1 cellular context compared by ENCODE assay signal in the genomic region with DNA sequence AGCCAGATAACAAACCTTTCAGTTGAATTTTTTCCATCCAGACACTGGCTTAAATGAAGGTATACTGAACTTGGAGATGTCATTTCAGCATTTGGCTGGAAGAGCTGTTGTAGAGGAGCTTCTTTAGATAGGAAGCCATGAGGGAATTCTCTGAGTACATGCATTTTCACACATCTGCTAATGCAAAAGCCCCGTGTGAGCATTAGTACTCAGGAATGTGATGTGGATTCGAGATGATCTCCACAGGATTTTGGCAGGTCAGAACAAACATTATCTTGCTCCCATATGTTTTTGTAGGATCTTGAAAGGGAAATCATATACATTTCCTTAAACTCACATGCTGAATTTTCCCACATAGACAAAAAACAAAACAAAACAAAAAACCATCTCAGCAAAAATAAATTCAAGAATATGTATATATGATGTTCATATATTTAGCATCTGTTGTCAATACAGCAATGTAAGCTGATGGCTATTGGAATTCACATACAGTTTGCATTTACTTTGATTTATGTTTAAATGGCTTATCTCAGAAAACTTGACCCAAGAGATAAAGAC.
TF ChIP-seq lines count a peak whose summit lies in the region.

No MANE protein-coding gene starts in this region.

TF ChIP-seq in GM23338, 12 proteins besides CTCF, POLR2A, EP300 and RAD21 (continued from another document):
- TF ChIP-seq STAT1 (IDR thresholded peaks at IDR 0.05; ENCODE audit: unreplicated experiment): no peak
- no peak for TF ChIP-seq ZNF114 (CRISPR knock-in tag; IDR thresholded peaks at IDR 0.05)
- no peak for TF ChIP-seq EZH2 (IDR thresholded peaks at IDR 0.05; ENCODE audit: low read depth, unreplicated experiment)
- no peak for TF ChIP-seq CREB1 (CRISPR knock-in tag; IDR thresholded peaks at IDR 0.05; ENCODE audit: low read depth)
- TF ChIP-seq, protein P1, sequence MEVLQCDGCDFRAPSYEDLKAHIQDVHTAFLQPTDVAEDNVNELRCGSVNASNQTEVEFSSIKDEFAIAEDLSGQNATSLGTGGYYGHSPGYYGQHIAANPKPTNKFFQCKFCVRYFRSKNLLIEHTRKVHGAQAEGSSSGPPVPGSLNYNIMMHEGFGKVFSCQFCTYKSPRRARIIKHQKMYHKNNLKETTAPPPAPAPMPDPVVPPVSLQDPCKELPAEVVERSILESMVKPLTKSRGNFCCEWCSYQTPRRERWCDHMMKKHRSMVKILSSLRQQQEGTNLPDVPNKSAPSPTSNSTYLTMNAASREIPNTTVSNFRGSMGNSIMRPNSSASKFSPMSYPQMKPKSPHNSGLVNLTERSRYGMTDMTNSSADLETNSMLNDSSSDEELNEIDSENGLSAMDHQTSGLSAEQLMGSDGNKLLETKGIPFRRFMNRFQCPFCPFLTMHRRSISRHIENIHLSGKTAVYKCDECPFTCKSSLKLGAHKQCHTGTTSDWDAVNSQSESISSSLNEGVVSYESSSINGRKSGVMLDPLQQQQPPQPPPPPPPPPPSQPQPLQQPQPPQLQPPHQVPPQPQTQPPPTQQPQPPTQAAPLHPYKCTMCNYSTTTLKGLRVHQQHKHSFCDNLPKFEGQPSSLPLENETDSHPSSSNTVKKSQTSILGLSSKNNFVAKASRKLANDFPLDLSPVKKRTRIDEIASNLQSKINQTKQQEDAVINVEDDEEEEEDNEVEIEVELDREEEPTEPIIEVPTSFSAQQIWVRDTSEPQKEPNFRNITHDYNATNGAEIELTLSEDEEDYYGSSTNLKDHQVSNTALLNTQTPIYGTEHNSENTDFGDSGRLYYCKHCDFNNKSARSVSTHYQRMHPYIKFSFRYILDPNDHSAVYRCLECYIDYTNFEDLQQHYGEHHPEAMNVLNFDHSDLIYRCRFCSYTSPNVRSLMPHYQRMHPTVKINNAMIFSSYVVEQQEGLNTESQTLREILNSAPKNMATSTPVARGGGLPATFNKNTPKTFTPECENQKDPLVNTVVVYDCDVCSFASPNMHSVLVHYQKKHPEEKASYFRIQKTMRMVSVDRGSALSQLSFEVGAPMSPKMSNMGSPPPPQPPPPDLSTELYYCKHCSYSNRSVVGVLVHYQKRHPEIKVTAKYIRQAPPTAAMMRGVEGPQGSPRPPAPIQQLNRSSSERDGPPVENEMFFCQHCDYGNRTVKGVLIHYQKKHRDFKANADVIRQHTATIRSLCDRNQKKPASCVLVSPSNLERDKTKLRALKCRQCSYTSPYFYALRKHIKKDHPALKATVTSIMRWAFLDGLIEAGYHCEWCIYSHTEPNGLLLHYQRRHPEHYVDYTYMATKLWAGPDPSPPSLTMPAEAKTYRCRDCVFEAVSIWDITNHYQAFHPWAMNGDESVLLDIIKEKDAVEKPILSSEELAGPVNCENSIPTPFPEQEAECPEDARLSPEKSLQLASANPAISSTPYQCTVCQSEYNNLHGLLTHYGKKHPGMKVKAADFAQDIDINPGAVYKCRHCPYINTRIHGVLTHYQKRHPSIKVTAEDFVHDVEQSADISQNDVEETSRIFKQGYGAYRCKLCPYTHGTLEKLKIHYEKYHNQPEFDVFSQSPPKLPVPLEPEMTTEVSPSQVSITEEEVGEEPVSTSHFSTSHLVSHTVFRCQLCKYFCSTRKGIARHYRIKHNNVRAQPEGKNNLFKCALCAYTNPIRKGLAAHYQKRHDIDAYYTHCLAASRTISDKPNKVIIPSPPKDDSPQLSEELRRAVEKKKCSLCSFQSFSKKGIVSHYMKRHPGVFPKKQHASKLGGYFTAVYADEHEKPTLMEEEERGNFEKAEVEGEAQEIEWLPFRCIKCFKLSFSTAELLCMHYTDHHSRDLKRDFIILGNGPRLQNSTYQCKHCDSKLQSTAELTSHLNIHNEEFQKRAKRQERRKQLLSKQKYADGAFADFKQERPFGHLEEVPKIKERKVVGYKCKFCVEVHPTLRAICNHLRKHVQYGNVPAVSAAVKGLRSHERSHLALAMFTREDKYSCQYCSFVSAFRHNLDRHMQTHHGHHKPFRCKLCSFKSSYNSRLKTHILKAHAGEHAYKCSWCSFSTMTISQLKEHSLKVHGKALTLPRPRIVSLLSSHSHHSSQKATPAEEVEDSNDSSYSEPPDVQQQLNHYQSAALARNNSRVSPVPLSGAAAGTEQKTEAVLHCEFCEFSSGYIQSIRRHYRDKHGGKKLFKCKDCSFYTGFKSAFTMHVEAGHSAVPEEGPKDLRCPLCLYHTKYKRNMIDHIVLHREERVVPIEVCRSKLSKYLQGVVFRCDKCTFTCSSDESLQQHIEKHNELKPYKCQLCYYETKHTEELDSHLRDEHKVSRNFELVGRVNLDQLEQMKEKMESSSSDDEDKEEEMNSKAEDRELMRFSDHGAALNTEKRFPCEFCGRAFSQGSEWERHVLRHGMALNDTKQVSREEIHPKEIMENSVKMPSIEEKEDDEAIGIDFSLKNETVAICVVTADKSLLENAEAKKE (CRISPR knock-in tag; IDR thresholded peaks at IDR 0.05): no peak
- TF ChIP-seq, protein P2, sequence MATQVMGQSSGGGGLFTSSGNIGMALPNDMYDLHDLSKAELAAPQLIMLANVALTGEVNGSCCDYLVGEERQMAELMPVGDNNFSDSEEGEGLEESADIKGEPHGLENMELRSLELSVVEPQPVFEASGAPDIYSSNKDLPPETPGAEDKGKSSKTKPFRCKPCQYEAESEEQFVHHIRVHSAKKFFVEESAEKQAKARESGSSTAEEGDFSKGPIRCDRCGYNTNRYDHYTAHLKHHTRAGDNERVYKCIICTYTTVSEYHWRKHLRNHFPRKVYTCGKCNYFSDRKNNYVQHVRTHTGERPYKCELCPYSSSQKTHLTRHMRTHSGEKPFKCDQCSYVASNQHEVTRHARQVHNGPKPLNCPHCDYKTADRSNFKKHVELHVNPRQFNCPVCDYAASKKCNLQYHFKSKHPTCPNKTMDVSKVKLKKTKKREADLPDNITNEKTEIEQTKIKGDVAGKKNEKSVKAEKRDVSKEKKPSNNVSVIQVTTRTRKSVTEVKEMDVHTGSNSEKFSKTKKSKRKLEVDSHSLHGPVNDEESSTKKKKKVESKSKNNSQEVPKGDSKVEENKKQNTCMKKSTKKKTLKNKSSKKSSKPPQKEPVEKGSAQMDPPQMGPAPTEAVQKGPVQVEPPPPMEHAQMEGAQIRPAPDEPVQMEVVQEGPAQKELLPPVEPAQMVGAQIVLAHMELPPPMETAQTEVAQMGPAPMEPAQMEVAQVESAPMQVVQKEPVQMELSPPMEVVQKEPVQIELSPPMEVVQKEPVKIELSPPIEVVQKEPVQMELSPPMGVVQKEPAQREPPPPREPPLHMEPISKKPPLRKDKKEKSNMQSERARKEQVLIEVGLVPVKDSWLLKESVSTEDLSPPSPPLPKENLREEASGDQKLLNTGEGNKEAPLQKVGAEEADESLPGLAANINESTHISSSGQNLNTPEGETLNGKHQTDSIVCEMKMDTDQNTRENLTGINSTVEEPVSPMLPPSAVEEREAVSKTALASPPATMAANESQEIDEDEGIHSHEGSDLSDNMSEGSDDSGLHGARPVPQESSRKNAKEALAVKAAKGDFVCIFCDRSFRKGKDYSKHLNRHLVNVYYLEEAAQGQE (IDR thresholded peaks at IDR 0.05; ENCODE audit: unreplicated experiment): no peak
- TF ChIP-seq NANOG (IDR thresholded peaks at IDR 0.05; ENCODE audit: borderline replicate concordance): no peak
